25 cellular contexts compared by ENCODE assay signal in genomic region chr1:239931341-239931740, GRCh38.
"Had no signal": no experiment of that assay in that cellular context is flagged by ENCODE, and none has a peak within 500 bp of the region (broad histone marks: within the 10 kb centered on the region; RNA-seq: fewer than 3 reads in every experiment).

No MANE protein-coding gene starts in this region.

- H3K27ac ChIP-seq: SJCRH30, SK-N-MC had no signal

- H3K27me3 ChIP-seq: SJCRH30 had no signal

- H3K4me3 ChIP-seq: K562, SJCRH30, SK-N-MC had no signal

- H3K36me3 Mint-ChIP-seq: activated naive CD4-positive, alpha-beta T cell treated with anti-CD3 and anti-CD28 coated beads, Interleukin-2, amount 50 U/mL, for 72 hours; brain had no signal

- DNase-seq: activated CD4-positive, alpha-beta T cell treated with anti-CD3 and anti-CD28 coated beads for 36 hours; activated CD4-positive, alpha-beta T cell treated with anti-CD3 and anti-CD28 coated beads, Interleukin-2, amount 10 ng/mL, durations not matched to agents 7 days and 5 days; activated CD4-positive, alpha-beta T cell treated with anti-CD3 and anti-CD28 coated beads, Interleukin-2, amount 50 U/mL, for 48 hours; activated CD8-positive, alpha-beta T cell treated with anti-CD3 and anti-CD28 coated beads, Interleukin-2, amount 10 ng/mL, durations not matched to agents 7 days and 5 days; activated gamma-delta T cell treated with Interleukin-2 at 50 U/mL for 16 hours; activated naive CD4-positive, alpha-beta T cell treated with anti-CD3 and anti-CD28 coated beads for 36 hours; activated T-cell treated with anti-CD3 and anti-CD28 coated beads, Interleukin-2, amount 50 U/mL, for 24 hours; anterior cingulate cortex; caudate nucleus; NCI-H1092 treated with DMSO at 0.1 percent for 48 hours; NCI-H1417 treated with DMSO at 0.1 percent for 48 hours; NCI-H1694 treated with DMSO at 0.1 percent for 48 hours; NCI-H2029; NCI-H2107; NCI-H345; NCI-H524 treated with DMSO at 0.1 percent for 48 hours; OCI-M1; SHP77; SJCRH30; T1000 had no signal

- H3K9me3 Mint-ChIP-seq: activated CD4-positive, alpha-beta T cell treated with anti-CD3 and anti-CD28 coated beads, Interleukin-2, amount 10 ng/mL, durations not matched to agents 7 days and 5 days; activated naive CD4-positive, alpha-beta T cell treated with anti-CD3 and anti-CD28 coated beads for 36 hours; activated naive CD4-positive, alpha-beta T cell treated with anti-CD3 and anti-CD28 coated beads, Interleukin-2, amount 50 U/mL, for 72 hours; activated T-cell treated with anti-CD3 and anti-CD28 coated beads, Interleukin-2, amount 50 U/mL, for 24 hours; activated T-helper 1 cell treated with anti-CD3 and anti-CD28 coated beads, Interleukin-12 subunit alpha, Interleukin-12 subunit beta, Interleukin-2, Interleukin-4 antibody, amounts not matched to agents 30 ng/mL and 10 ng/mL and 1 ng/mL, durations not matched to agents 14 hours and 24 hours and 36 hours had no signal

- H3K4me3 Mint-ChIP-seq: activated CD4-positive, alpha-beta T cell treated with anti-CD3 and anti-CD28 coated beads for 36 hours; activated CD4-positive, alpha-beta T cell treated with anti-CD3 and anti-CD28 coated beads, Interleukin-2, amount 10 ng/mL, durations not matched to agents 7 days and 5 days; activated CD8-positive, alpha-beta T cell treated with anti-CD3 and anti-CD28 coated beads, Interleukin-2, amount 10 ng/mL, durations not matched to agents 7 days and 5 days; activated naive CD4-positive, alpha-beta T cell treated with anti-CD3 and anti-CD28 coated beads for 36 hours; activated T-cell treated with anti-CD3 and anti-CD28 coated beads, Interleukin-2, amount 50 U/mL, for 24 hours; activated T-helper 1 cell treated with anti-CD3 and anti-CD28 coated beads, Interleukin-12 subunit alpha, Interleukin-12 subunit beta, Interleukin-2, Interleukin-4 antibody, amounts not matched to agents 30 ng/mL and 10 ng/mL and 1 ng/mL, durations not matched to agents 14 hours and 24 hours and 36 hours; brain had no signal

- H3K4me1 Mint-ChIP-seq: activated CD4-positive, alpha-beta T cell treated with anti-CD3 and anti-CD28 coated beads for 36 hours; activated CD4-positive, alpha-beta T cell treated with anti-CD3 and anti-CD28 coated beads, Interleukin-2, amount 10 ng/mL, durations not matched to agents 7 days and 5 days; brain had no signal

- H3K27ac Mint-ChIP-seq: activated CD4-positive, alpha-beta T cell treated with anti-CD3 and anti-CD28 coated beads for 36 hours; activated CD4-positive, alpha-beta T cell treated with anti-CD3 and anti-CD28 coated beads, Interleukin-2, amount 10 ng/mL, durations not matched to agents 7 days and 5 days; activated CD8-positive, alpha-beta T cell treated with anti-CD3 and anti-CD28 coated beads, Interleukin-2, amount 10 ng/mL, durations not matched to agents 7 days and 5 days; activated naive CD4-positive, alpha-beta T cell treated with anti-CD3 and anti-CD28 coated beads for 36 hours; activated naive CD4-positive, alpha-beta T cell treated with anti-CD3 and anti-CD28 coated beads, Interleukin-2, amount 50 U/mL, for 72 hours; activated T-cell treated with anti-CD3 and anti-CD28 coated beads, Interleukin-2, amount 50 U/mL, for 24 hours; activated T-helper 1 cell treated with anti-CD3 and anti-CD28 coated beads, Interleukin-12 subunit alpha, Interleukin-12 subunit beta, Interleukin-2, Interleukin-4 antibody, amounts not matched to agents 30 ng/mL and 10 ng/mL and 1 ng/mL, durations not matched to agents 14 hours and 24 hours and 36 hours; brain had no signal

- H3K4me1 ChIP-seq: SJCRH30 had no signal

- H3K36me3 ChIP-seq: SJCRH30 had no signal

- H3K9me3 ChIP-seq: SJCRH30 had no signal
